Comparison of ENCODE assay signal across 14 cellular contexts in the genomic region with DNA sequence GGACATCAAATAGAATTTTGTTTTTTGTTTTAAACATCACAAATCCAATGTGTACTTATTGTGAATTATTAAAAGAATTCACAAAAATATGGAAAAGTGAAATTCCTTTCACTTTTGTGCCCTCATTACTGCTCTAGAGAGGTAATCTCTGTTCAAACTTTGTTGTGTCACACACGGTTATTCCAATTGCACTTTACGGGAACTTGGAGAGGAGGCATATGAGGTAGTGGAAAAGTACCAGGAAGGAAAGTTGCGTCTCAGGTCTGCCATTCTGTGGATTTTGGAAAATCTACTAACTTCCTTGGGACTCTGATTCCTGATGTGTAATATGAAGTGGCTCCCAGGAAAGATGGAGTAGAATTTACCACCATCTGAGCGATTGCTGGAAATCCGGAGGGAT.
A peak's percentile ranks its signal among the peaks of the same experiment; 100 is the strongest.
DNase-seq lines count a peak whose midpoint lies in the region; ATAC-seq and TF ChIP-seq lines count a peak whose summit lies in the region.
"Had no signal": no experiment of that assay in that cellular context is flagged by ENCODE, and none has a peak within 500 bp of the region (broad histone marks: within the 10 kb centered on the region; RNA-seq: fewer than 3 reads in every experiment).

No MANE protein-coding gene starts in this region.

- intact Hi-C loops in ovary (cut with DNase I) (no loop called here), aorta (cut with DNase I) (no loop called here)
- intact Hi-C loops in activated CD4-positive, alpha-beta T cell treated with anti-CD3 and anti-CD28 coated beads for 36 hours (cut with DNase I, micrococcal nuclease), result no loop called here

- CTCF ChIA-PET in activated CD4-positive, alpha-beta T cell treated with anti-CD3 and anti-CD28 coated beads for 36 hours (lab: Charles Lee), result no interaction called here

- H3K4me1 Mint-ChIP-seq in activated CD4-positive, alpha-beta T cell treated with anti-CD3 and anti-CD28 coated beads for 36 hours, result no peaks in the 10 kb centered on the region

- no peak for TF ChIP-seq CTCF in coronary artery (IDR thresholded peaks at IDR 0.05)
- no peak for TF ChIP-seq CTCF in right atrium auricular region (IDR thresholded peaks at IDR 0.05)
- TF ChIP-seq CTCF in ovary (IDR thresholded peaks at IDR 0.05), result no peak

- WGBS in ovary, 3 donors, result 52 to 57% (median 53%) methylated on average over 5 of the region's 5 CpGs
- WGBS in aorta, 2 donors, result 18% methylated on average over 5 of the region's 5 CpGs

- no peaks in the 10 kb centered on the region for H3K36me3 Mint-ChIP-seq in activated CD4-positive, alpha-beta T cell treated with anti-CD3 and anti-CD28 coated beads for 36 hours (ENCODE audit: low read depth)

- H3K9me3 ChIP-seq in right atrium auricular region (no peaks in the 10 kb centered on the region), ovary (no peaks in the 10 kb centered on the region), aorta (ENCODE audit: control insufficient read depth, low read length) (no peaks in the 10 kb centered on the region)
- H3K9me3 ChIP-seq: BLaER1 had no signal

- TF ChIP-seq POLR2A in ovary (IDR thresholded peaks at IDR 0.05), result no peak

- no peak overlapping the region for H3K4me3 ChIP-seq in coronary artery
- H3K4me3 ChIP-seq in right atrium auricular region, result no peak overlapping the region
- no peak overlapping the region for H3K4me3 ChIP-seq in ovary
- H3K4me3 ChIP-seq in aorta (ENCODE audit: low read length in 2 of 2), result no peak overlapping the region
- H3K4me3 ChIP-seq: BLaER1, SK-N-MC had no signal

- H3K27ac ChIP-seq in coronary artery, result peak overlapping the region; percentile 62 to 82
- H3K27ac ChIP-seq in right atrium auricular region, result peak overlapping the region; percentile 52 to 73
- peak overlapping the region; percentile 35 to 69 for H3K27ac ChIP-seq in ovary
- H3K27ac ChIP-seq in aorta (ENCODE audit: low read depth in 1 of 2, low read length in 2 of 2), result peak overlapping the region; percentile 13 to 43
- H3K27ac ChIP-seq: BLaER1, SK-N-MC had no signal

- no peaks in the 10 kb centered on the region for H3K9me3 Mint-ChIP-seq in activated CD4-positive, alpha-beta T cell treated with anti-CD3 and anti-CD28 coated beads for 36 hours (ENCODE audit: low read depth)
- H3K9me3 Mint-ChIP-seq: activated CD8-positive, alpha-beta T cell treated with anti-CD3 and anti-CD28 coated beads for 36 hours; activated T-helper 2 cell treated with anti-CD3 and anti-CD28 coated beads, Interferon-gamma antibody, Interleukin-2, Interleukin-4, amounts not matched to agents 10 μg/mL and 5 μg/mL and 100 μg/mL, durations not matched to agents 14 hours and 24 hours and 36 hours had no signal

- peak; percentile 80 for ATAC-seq in aorta (ENCODE audit: low FRiP score)
- no peak for ATAC-seq in HG03342 (IDR thresholded peaks at IDR 0.05; ENCODE audit: unreplicated experiment)
- no peak for ATAC-seq in activated CD4-positive, alpha-beta T cell treated with anti-CD3 and anti-CD28 coated beads for 36 hours
- ATAC-seq: activated CD8-positive, alpha-beta T cell treated with anti-CD3 and anti-CD28 coated beads for 36 hours had no signal

- H3K27me3 Mint-ChIP-seq in activated CD4-positive, alpha-beta T cell treated with anti-CD3 and anti-CD28 coated beads for 36 hours, result peaks cover 22% of the 10 kb centered on the region

- POLR2A ChIA-PET in activated CD4-positive, alpha-beta T cell treated with anti-CD3 and anti-CD28 coated beads for 36 hours (lab: Charles Lee), result no interaction called here

- H3K4me3 Mint-ChIP-seq in activated CD4-positive, alpha-beta T cell treated with anti-CD3 and anti-CD28 coated beads for 36 hours, result no peak overlapping the region
- H3K4me3 Mint-ChIP-seq: activated CD8-positive, alpha-beta T cell treated with anti-CD3 and anti-CD28 coated beads for 36 hours had no signal

- H3K4me1 ChIP-seq in right atrium auricular region (peaks cover 0 to 12% of the 10 kb centered on the region in 2 donors), ovary (ENCODE audit: insufficient read depth) (peaks cover 10% of the 10 kb centered on the region), aorta (ENCODE audit: control insufficient read depth in 1 of 2, insufficient read depth in 2 of 2, low read length in 2 of 2) (peaks cover 0 to 4% of the 10 kb centered on the region in 2 donors)
- H3K4me1 ChIP-seq: BLaER1 had no signal

- peak; percentile 57 for TF ChIP-seq EP300 in ovary (IDR thresholded peaks at IDR 0.05)

- no peak overlapping the region for H3K27ac Mint-ChIP-seq in activated CD4-positive, alpha-beta T cell treated with anti-CD3 and anti-CD28 coated beads for 36 hours
- H3K27ac Mint-ChIP-seq: activated CD8-positive, alpha-beta T cell treated with anti-CD3 and anti-CD28 coated beads for 36 hours; activated T-helper 2 cell treated with anti-CD3 and anti-CD28 coated beads, Interferon-gamma antibody, Interleukin-2, Interleukin-4, amounts not matched to agents 10 μg/mL and 5 μg/mL and 100 μg/mL, durations not matched to agents 14 hours and 24 hours and 36 hours had no signal

- DNase-seq in coronary artery (ENCODE audit: low spot score) (no peak), right atrium auricular region (ENCODE audit: low spot score) (no peak), ovary (no peak), aorta (no peak)
- no peak for DNase-seq in activated CD4-positive, alpha-beta T cell treated with anti-CD3 and anti-CD28 coated beads for 36 hours
- DNase-seq in stimulated activated naive CD4-positive, alpha-beta T cell (lab: John Stamatoyannopoulos, UW), result no peak
- DNase-seq: activated CD8-positive, alpha-beta T cell treated with anti-CD3 and anti-CD28 coated beads for 36 hours; DMS153; NCI-H1105; NCI-H345 had no signal

- H3K36me3 ChIP-seq in right atrium auricular region (no peaks in the 10 kb centered on the region), ovary (no peaks in the 10 kb centered on the region), aorta (ENCODE audit: control insufficient read depth in 1 of 2, insufficient read depth in 2 of 2, low read length in 1 of 2) (no peaks in the 10 kb centered on the region)
- H3K36me3 ChIP-seq: BLaER1 had no signal

- H3K27me3 ChIP-seq in right atrium auricular region (no peaks in the 10 kb centered on the region), ovary (no peaks in the 10 kb centered on the region), aorta (ENCODE audit: control insufficient read depth in 1 of 2, insufficient read depth in 2 of 2, low read length in 1 of 2) (no peaks in the 10 kb centered on the region)
- H3K27me3 ChIP-seq: BLaER1 had no signal
